ENCODE assay signal across 27 cellular contexts in genomic region chr18:9428862-9429661, GRCh38. TPM values are rescaled to one million over a fixed set of nuclear protein-coding genes. Genes with fewer than 3 reads are reported as not detected.
DNase-seq lines count a peak whose midpoint lies in the region; ATAC-seq, FAIRE-seq and TF ChIP-seq lines count a peak whose summit lies in the region.
"Had no signal": no experiment of that assay in that cellular context is flagged by ENCODE, and none has a peak within 500 bp of the region (broad histone marks: within the 10 kb centered on the region; RNA-seq: fewer than 3 reads in every experiment).

No MANE protein-coding gene starts in this region.

- no TSS peak for BruUV-seq in K562 (replicated peaks; lab: Mats Ljungman, UMichigan)

- H3K9me3 ChIP-seq in K562 (replicated peaks; ENCODE audit: control insufficient read depth, insufficient read depth, low read depth, low read length) (peaks cover 5% of the 10 kb centered on the region; the same call in 1 of the 2 replicates), esophagus muscularis mucosa (no peaks in the 10 kb centered on the region), prostate gland (no peaks in the 10 kb centered on the region), small intestine (ENCODE audit: control insufficient read depth, low read depth) (no peaks in the 10 kb centered on the region), T-helper 17 cell (ENCODE audit: control insufficient read depth, low read length, poor library complexity, severe bottlenecking) (no peaks in the 10 kb centered on the region)
- H3K9me3 ChIP-seq: pancreas had no signal

- H3K4me3 ChIP-seq in K562 = no peak overlapping the region
- H3K4me3 ChIP-seq in esophagus muscularis mucosa = no peak overlapping the region
- no peak overlapping the region for H3K4me3 ChIP-seq in prostate gland
- H3K4me3 ChIP-seq in H7 (ENCODE audit: insufficient read depth, low read depth, low read length) = no peak overlapping the region
- H3K4me3 ChIP-seq in small intestine (ENCODE audit: low read depth in 1 of 2, low read length in 2 of 2) = no peak overlapping the region
- H3K4me3 ChIP-seq: pancreas had no signal

- H3K4me1 Mint-ChIP-seq in T-helper 17 cell = no peaks in the 10 kb centered on the region
- H3K4me1 Mint-ChIP-seq: activated CD4-positive, alpha-beta T cell treated with anti-CD3 and anti-CD28 coated beads for 36 hours; activated T-helper 17 cell treated with anti-CD3 and anti-CD28 coated beads, Interleukin-2, amount 50 U/mL, for 72 hours had no signal

- intact Hi-C loops in K562 (cut with micrococcal nuclease) (no loop called here), esophagus muscularis mucosa (cut with DNase I) (no loop called here), prostate gland (cut with DNase I) (no loop called here)

- no peaks in the 10 kb centered on the region for H3K9me1 ChIP-seq in K562 (ENCODE audit: control insufficient read depth, insufficient read depth, low read length)

- H3K4me3 Mint-ChIP-seq in T-helper 17 cell = no peak overlapping the region
- H3K4me3 Mint-ChIP-seq: activated CD4-positive, alpha-beta T cell treated with anti-CD3 and anti-CD28 coated beads for 36 hours; activated naive CD8-positive, alpha-beta T cell treated with anti-CD3 and anti-CD28 coated beads, Interleukin-2, amount 10 ng/mL, durations not matched to agents 7 days and 5 days; activated T-helper 17 cell treated with anti-CD3 and anti-CD28 coated beads, Interleukin-2, amount 50 U/mL, for 72 hours; CD14-positive monocyte; naive thymus-derived CD4-positive, alpha-beta T cell had no signal

- DNase-seq in K562 (ENCODE audit: extremely low read depth in 1 of 4, low spot score in 3 of 4) (no peak), esophagus muscularis mucosa (ENCODE audit: extremely low spot score) (peak; percentile 87), prostate gland (ENCODE audit: low spot score) (no peak), H7 (no peak), small intestine (no peak), T-helper 17 cell (no peak)
- DNase-seq: activated CD4-positive, alpha-beta T cell treated with anti-CD3 and anti-CD28 coated beads for 36 hours; activated naive CD8-positive, alpha-beta T cell treated with anti-CD3 and anti-CD28 coated beads, Interleukin-2, amount 10 ng/mL, durations not matched to agents 7 days and 5 days; cortex of kidney; EL; mesendoderm; naive thymus-derived CD4-positive, alpha-beta T cell; NCI-H1417 treated with DMSO at 0.1 percent for 48 hours; NCI-H524 treated with DMSO at 0.1 percent for 48 hours; pancreas; stimulated activated CD4-positive, alpha-beta T cell treated with anti-CD3 and anti-CD28 coated beads, Interleukin-2, amount 100 ng/mL, for 48 hours; stimulated activated naive CD8-positive, alpha-beta T cell treated with anti-CD3 and anti-CD28 coated beads, Interleukin-15, Interleukin-2, amounts not matched to agents 100 U/mL and 50 U/mL, for 24 hours; SW 1271 had no signal

- in situ Hi-C loops in K562 (cut with MboI) = no loop called here

- no peaks in the 10 kb centered on the region for H4K20me1 ChIP-seq in K562 (replicated peaks; ENCODE audit: control insufficient read depth, insufficient read depth, low read length)

- H3K36me3 Mint-ChIP-seq in T-helper 17 cell (ENCODE audit: low read depth) = no peaks in the 10 kb centered on the region
- H3K36me3 Mint-ChIP-seq: activated naive CD8-positive, alpha-beta T cell treated with anti-CD3 and anti-CD28 coated beads, Interleukin-2, amount 10 ng/mL, durations not matched to agents 7 days and 5 days; CD14-positive monocyte had no signal

- no peak overlapping the region for H2AFZ ChIP-seq in K562 (ENCODE audit: low read depth, low read length)

- no peaks in the 10 kb centered on the region for H3K36me3 ChIP-seq in K562 (ENCODE audit: control insufficient read depth, insufficient read depth, low read length)
- no peaks in the 10 kb centered on the region for H3K36me3 ChIP-seq in esophagus muscularis mucosa
- H3K36me3 ChIP-seq in prostate gland = no peaks in the 10 kb centered on the region
- H3K36me3 ChIP-seq in H7 (replicated peaks; ENCODE audit: control insufficient read depth, insufficient read depth, low read length) = no peaks in the 10 kb centered on the region
- no peaks in the 10 kb centered on the region for H3K36me3 ChIP-seq in small intestine (ENCODE audit: control insufficient read depth in 2 of 2, insufficient read depth in 2 of 2, low read length in 2 of 2)
- H3K36me3 ChIP-seq: pancreas had no signal

- H3K9ac ChIP-seq in K562 (ENCODE audit: insufficient read depth in 1 of 2, low read depth in 2 of 2, low read length in 2 of 2) = no peak overlapping the region

- POLR2A ChIA-PET in K562 (lab: Yijun Ruan, JAX) = interaction anchor here (0.9 kb wide), 1 partner anchor 9 kb away, joined by 3 read pairs; no protein-coding TSS in a partner anchor

- peaks cover 9% of the 10 kb centered on the region for H3K27me3 Mint-ChIP-seq in T-helper 17 cell
- H3K27me3 Mint-ChIP-seq: activated naive CD8-positive, alpha-beta T cell treated with anti-CD3 and anti-CD28 coated beads, Interleukin-2, amount 10 ng/mL, durations not matched to agents 7 days and 5 days had no signal

- peak overlapping the region; percentile 47 for H3K27ac ChIP-seq in 22Rv1
- H3K27ac ChIP-seq in K562 (ENCODE audit: extremely low read depth, low read depth, low read length) = no peak overlapping the region
- peak overlapping the region; percentile 17 to 68 (median 50) for H3K27ac ChIP-seq in esophagus muscularis mucosa (replicated peaks in 1 of 4)
- peak overlapping the region; percentile 2 to 59 for H3K27ac ChIP-seq in prostate gland
- H3K27ac ChIP-seq in small intestine (ENCODE audit: low read depth in 1 of 2, low read length in 1 of 2) = no peak overlapping the region
- H3K27ac ChIP-seq: pancreas had no signal

- H3K4me1 ChIP-seq in K562 (replicated peaks in 1 of 2; ENCODE audit: control insufficient read depth in 2 of 2, insufficient read depth in 2 of 2, low read length in 2 of 2) (peaks cover under 1 to 4% of the 10 kb centered on the region in 2 experiments; a peak in 2 of 5 replicates), esophagus muscularis mucosa (peaks cover 0 to 26% (median 20%) of the 10 kb centered on the region in 4 donors), prostate gland (replicated peaks) (no peaks in the 10 kb centered on the region), small intestine (ENCODE audit: control insufficient read depth in 2 of 2, insufficient read depth in 1 of 2, low read depth in 1 of 2, low read length in 1 of 2) (no peaks in the 10 kb centered on the region)
- H3K4me1 ChIP-seq: pancreas had no signal

- no peak for ATAC-seq in K562
- ATAC-seq in GM18505 (IDR thresholded peaks at IDR 0.05; ENCODE audit: unreplicated experiment) = no peak
- ATAC-seq in T-helper 17 cell = no peak
- ATAC-seq: activated CD4-positive, alpha-beta T cell treated with anti-CD3 and anti-CD28 coated beads for 36 hours; activated T-helper 17 cell treated with anti-CD3 and anti-CD28 coated beads, Interleukin-2, amount 50 U/mL, for 72 hours; naive thymus-derived CD4-positive, alpha-beta T cell; stimulated activated naive CD8-positive, alpha-beta T cell treated with anti-CD3 and anti-CD28 coated beads, Interleukin-15, Interleukin-2, amounts not matched to agents 100 U/mL and 50 U/mL, for 24 hours had no signal

- H3K27me3 ChIP-seq in K562 (ENCODE audit: control insufficient read depth in 2 of 2, insufficient read depth in 2 of 2, low read length in 2 of 2) (no peaks in the 10 kb centered on the region), esophagus muscularis mucosa (no peaks in the 10 kb centered on the region), prostate gland (replicated peaks; ENCODE audit: insufficient read depth) (no peaks in the 10 kb centered on the region), H7 (ENCODE audit: control insufficient read depth, insufficient read depth, low read length) (no peaks in the 10 kb centered on the region), small intestine (ENCODE audit: control insufficient read depth in 2 of 2, insufficient read depth in 2 of 2, low read length in 2 of 2) (no peaks in the 10 kb centered on the region)
- H3K27me3 ChIP-seq: pancreas had no signal

- no peak for TF ChIP-seq CTCF in 22Rv1 (IDR thresholded peaks at IDR 0.05)
- TF ChIP-seq CTCF in K562 (IDR thresholded peaks at IDR 0.05 in 2 of 3, conservative IDR thresholded peaks at IDR 0.05 in 1 of 3; ENCODE audit: insufficient read depth in 2 of 3, low read depth in 1 of 3, low read length in 3 of 3) = no peak
- TF ChIP-seq CTCF in esophagus muscularis mucosa (IDR thresholded peaks at IDR 0.05) = no peak
- TF ChIP-seq CTCF in prostate gland (IDR thresholded peaks at IDR 0.05) = no peak

- 50% methylated on average over 6 of the region's 6 CpGs for WGBS in K562 (ENCODE audit: insufficient coverage, low coverage, missing lambda C conversion rate)
- WGBS in esophagus muscularis mucosa = 83% methylated on average over 5 of the region's 6 CpGs
- WGBS in prostate gland = 56% methylated on average over 6 of the region's 6 CpGs
- 86 to 94% (median 94%) methylated on average over 6 of the region's 6 CpGs for WGBS in small intestine, 3 donors

- H3K27ac Mint-ChIP-seq in T-helper 17 cell = no peak overlapping the region
- H3K27ac Mint-ChIP-seq: activated CD4-positive, alpha-beta T cell treated with anti-CD3 and anti-CD28 coated beads for 36 hours; activated naive CD8-positive, alpha-beta T cell treated with anti-CD3 and anti-CD28 coated beads, Interleukin-2, amount 10 ng/mL, durations not matched to agents 7 days and 5 days; activated T-helper 17 cell treated with anti-CD3 and anti-CD28 coated beads, Interleukin-2, amount 50 U/mL, for 72 hours; CD14-positive monocyte; naive thymus-derived CD4-positive, alpha-beta T cell had no signal

- no peak for TF ChIP-seq EP300 in K562 (IDR thresholded peaks at IDR 0.05; ENCODE audit: low read length)
- no peak for TF ChIP-seq EP300 in esophagus muscularis mucosa (IDR thresholded peaks at IDR 0.05)

- CTCF ChIA-PET in K562 (lab: Yijun Ruan, JAX; ENCODE audit: low intra/inter-chr PET ratio) = no interaction called here

- H3K4me2 ChIP-seq in K562 (ENCODE audit: insufficient read depth, low read length) = no peak overlapping the region

- no peak for TF ChIP-seq RAD21 in K562 (CRISPR knock-in tag; conservative IDR thresholded peaks at IDR 0.05 in 1 of 2, IDR thresholded peaks at IDR 0.05 in 1 of 2)

- FAIRE-seq in K562 (lab: Jason Lieb, UNC) (no peak), small intestine (lab: Jason Lieb, UNC) (no peak)
- FAIRE-seq: A204.1, D721Med, endometrium, GM18507, pancreas, TTC549 had no signal

- H3K79me2 ChIP-seq in K562 (ENCODE audit: control insufficient read depth, insufficient read depth, low read length) = no peaks in the 10 kb centered on the region

- TF ChIP-seq POLR2A in K562 (conservative IDR thresholded peaks at IDR 0.05) (no peak), esophagus muscularis mucosa (IDR thresholded peaks at IDR 0.05; ENCODE audit: low read depth) (no peak), prostate gland (IDR thresholded peaks at IDR 0.05) (no peak), GM18505 (IDR thresholded peaks at IDR 0.05; ENCODE audit: borderline replicate concordance, extremely low read depth, insufficient read depth, insufficient read length) (no peak)

RNA-seq across cellular contexts. Expression of gene RALBP1, which starts 46.3 kb away (rescaled TPM):
- total RNA-seq in K562 (2011; cell fraction: chromatin; rRNA removed; ENCODE audit: low replicate concordance) = 20.8 and 41.1 TPM in 2 replicates
- 20.5 and 24.7 TPM in 2 replicates for total RNA-seq in K562 (2011; cell fraction: nucleolus; rRNA removed)
- total RNA-seq in K562 (2011; cell fraction: nucleoplasm; rRNA removed) = 29.5 and 36.5 TPM in 2 replicates
- total RNA-seq in K562 (2014; rRNA removed) (64.5 and 68.0 TPM in 2 replicates), K562 (2014; rRNA removed; fragmentation: Illumina TruSeq; extraction: Trizol) (60.2 and 67.7 TPM in 2 replicates), K562 (2015; rRNA removed; fragmentation: Illumina TruSeq; extraction: Trizol) (62.5 and 65.9 TPM in 2 replicates), K562 (2021) (65.3 and 70.0 TPM in 2 replicates), esophagus muscularis mucosa (100 to 1,000 TPM; 103 to 164 (median 115) TPM), prostate gland (10 to 100 TPM; 58.2 to 64.8 TPM), T-helper 17 cell (10 to 100 TPM; 24.1 to 25.3 TPM)
- polyA plus RNA-seq in K562 (2011; rRNA removed) (58.3 and 58.4 TPM in 2 replicates), K562 (2014; fragmentation: Illumina TruSeq; extraction: Trizol) (56.1 and 61.3 TPM in 2 replicates), K562 (2014; fragmentation: Nextera tagmentation; extraction: Ambion mirVana) (10 to 100 TPM; 10.9 to 13.1 TPM), K562 (2014; rRNA removed) (60.4 and 69.6 TPM in 2 replicates), small intestine (10 to 100 TPM; 18.1 to 30.4 (median 19.7) TPM)
- 62.4 and 72.6 TPM in 2 replicates for polyA plus RNA-seq in K562 (2011; cell fraction: cytosol; rRNA removed)
- polyA plus RNA-seq in K562 (2011; cell fraction: nucleus; rRNA removed) = 30.6 and 32.7 TPM in 2 replicates
- 46.1 and 50.9 TPM in 2 replicates for polyA plus RNA-seq in K562 (2012)
- 74.0 and 77.6 TPM in 2 replicates for polyA minus RNA-seq in K562 (2011; rRNA and poly(A)+ RNA removed)
- polyA minus RNA-seq in K562 (2011; cell fraction: cytosol; rRNA and poly(A)+ RNA removed) = 44.2 and 45.3 TPM in 2 replicates
- 20.2 and 27.3 TPM in 2 replicates for polyA minus RNA-seq in K562 (2011; cell fraction: nucleus; rRNA and poly(A)+ RNA removed)
- total RNA-seq in H7 (2014; rRNA removed; shearing (Covaris generic)) = 59.1 and 74.5 TPM in 2 replicates

Comparison
In these comparisons a context has a peak if more than half of its experiments do, and no peak if none do; other contexts are left out.
1. H3K27ac ChIP-seq: peak in 22Rv1 (single experiment), esophagus muscularis mucosa (4 of 4) and prostate gland (2 of 2); none in K562 (single experiment) and small intestine (0 of 2).